16 cellular contexts compared by ENCODE assay signal in genomic region chr16:49489686-49490320, GRCh38.
DNase-seq lines count a peak whose midpoint lies in the region; ATAC-seq and TF ChIP-seq lines count a peak whose summit lies in the region.
"Had no signal": no experiment of that assay in that cellular context is flagged by ENCODE, and none has a peak within 500 bp of the region (broad histone marks: within the 10 kb centered on the region; RNA-seq: fewer than 3 reads in every experiment).

No MANE protein-coding gene starts in this region.

- TF ChIP-seq CTCF in MM.1S (IDR thresholded peaks at IDR 0.05; ENCODE audit: low read length) (peak; percentile 32), OCI-LY7 (conservative IDR thresholded peaks at IDR 0.05; ENCODE audit: low read length) (no peak), osteoblast (IDR thresholded peaks at IDR 0.05; ENCODE audit: extremely low read depth, low read depth, low read length) (no peak)

- H3K4me3 ChIP-seq in MM.1S (ENCODE audit: low read length) (no peak overlapping the region), OCI-LY7 (ENCODE audit: low read depth, low read length, poor library complexity, severe bottlenecking) (peak overlapping the region; percentile 4), osteoblast (ENCODE audit: insufficient read depth, low read length) (no peak overlapping the region)
- H3K4me3 ChIP-seq: body of pancreas, thoracic aorta had no signal

- H3K27ac ChIP-seq in MM.1S (ENCODE audit: low read length), result no peak overlapping the region
- no peak overlapping the region for H3K27ac ChIP-seq in OCI-LY7 (ENCODE audit: low read depth, low read length, poor library complexity, severe bottlenecking)
- H3K27ac ChIP-seq in osteoblast (ENCODE audit: low read depth, low read length), result no peak overlapping the region
- H3K27ac ChIP-seq: body of pancreas, C4-2B, thoracic aorta had no signal

- no peak overlapping the region for H3K4me3 Mint-ChIP-seq in activated CD8-positive, alpha-beta T cell treated with anti-CD3 and anti-CD28 coated beads, Interleukin-2, amount 10 ng/mL, durations not matched to agents 7 days and 5 days
- H3K4me3 Mint-ChIP-seq: activated CD4-positive, alpha-beta T cell treated with anti-CD3 and anti-CD28 coated beads, Interleukin-2, amount 10 ng/mL, durations not matched to agents 7 days and 5 days; activated naive CD8-positive, alpha-beta T cell had no signal

- H3K9me3 ChIP-seq in MM.1S (replicated peaks; ENCODE audit: insufficient read depth, low read length), result no peaks in the 10 kb centered on the region
- no peaks in the 10 kb centered on the region for H3K9me3 ChIP-seq in OCI-LY7 (ENCODE audit: low read length)
- H3K9me3 ChIP-seq in osteoblast (ENCODE audit: low read depth, low read length), result no peaks in the 10 kb centered on the region
- H3K9me3 ChIP-seq: body of pancreas had no signal

- no peaks in the 10 kb centered on the region for H3K9me3 Mint-ChIP-seq in activated CD8-positive, alpha-beta T cell treated with anti-CD3 and anti-CD28 coated beads, Interleukin-2, amount 10 ng/mL, durations not matched to agents 7 days and 5 days (ENCODE audit: insufficient read depth)
- H3K9me3 Mint-ChIP-seq: activated CD4-positive, alpha-beta T cell treated with anti-CD3 and anti-CD28 coated beads, Interleukin-2, amount 10 ng/mL, durations not matched to agents 7 days and 5 days had no signal

- H2AFZ ChIP-seq in MM.1S (ENCODE audit: low read length) (no peak overlapping the region), OCI-LY7 (ENCODE audit: low read length) (peak overlapping the region; percentile 88), osteoblast (ENCODE audit: low read length) (no peak overlapping the region)

- H3F3A ChIP-seq in MM.1S (ENCODE audit: insufficient read depth, low read length), result no peaks in the 10 kb centered on the region

- no peak for ATAC-seq in activated CD8-positive, alpha-beta T cell treated with anti-CD3 and anti-CD28 coated beads, Interleukin-2, amount 10 ng/mL, durations not matched to agents 7 days and 5 days
- ATAC-seq: body of pancreas, Right ventricle myocardium inferior had no signal

- H3K36me3 Mint-ChIP-seq in activated CD8-positive, alpha-beta T cell treated with anti-CD3 and anti-CD28 coated beads, Interleukin-2, amount 10 ng/mL, durations not matched to agents 7 days and 5 days (ENCODE audit: low read depth), result no peaks in the 10 kb centered on the region
- H3K36me3 Mint-ChIP-seq: activated naive CD8-positive, alpha-beta T cell had no signal

- intact Hi-C loops in OCI-LY7 (cut with micrococcal nuclease; ENCODE audit: unreplicated experiment), result loop anchor here (10.0 kb wide), 1 partner anchor 105 kb away; no protein-coding TSS in a partner anchor

- POLR2A ChIA-PET in OCI-LY7 (lab: Charles Lee), result no interaction called here
- POLR2A ChIA-PET in activated CD8-positive, alpha-beta T cell treated with anti-CD3 and anti-CD28 coated beads, Interleukin-2, amount 10 ng/mL, durations not matched to agents 7 days and 5 days (lab: Charles Lee), result no interaction called here

- no TSS peak for BruUV-seq in OCI-LY7 (replicated peaks; lab: Mats Ljungman, UMichigan)

- CTCF ChIA-PET in OCI-LY7 (lab: Charles Lee; ENCODE audit: unreplicated experiment), result no interaction called here
- CTCF ChIA-PET in activated CD8-positive, alpha-beta T cell treated with anti-CD3 and anti-CD28 coated beads, Interleukin-2, amount 10 ng/mL, durations not matched to agents 7 days and 5 days (lab: Charles Lee), result no interaction called here

- H3K4me1 ChIP-seq in MM.1S (ENCODE audit: low read length) (no peaks in the 10 kb centered on the region), OCI-LY7 (ENCODE audit: insufficient read depth, low read length, poor library complexity, severe bottlenecking) (peaks cover 49% of the 10 kb centered on the region), osteoblast (ENCODE audit: insufficient read depth, low read length) (no peaks in the 10 kb centered on the region)

- H3K4me2 ChIP-seq in MM.1S (ENCODE audit: low read depth, low read length), result no peak overlapping the region
- H3K4me2 ChIP-seq in OCI-LY7 (ENCODE audit: low read length), result peak overlapping the region; percentile 49
- H3K4me2 ChIP-seq in osteoblast (ENCODE audit: insufficient read depth, low read length), result no peak overlapping the region

- H3K27me3 ChIP-seq in MM.1S (replicated peaks; ENCODE audit: insufficient read depth, low read length) (no peaks in the 10 kb centered on the region), osteoblast (ENCODE audit: insufficient read depth, low read length) (no peaks in the 10 kb centered on the region)
- H3K27me3 ChIP-seq: body of pancreas had no signal

- H3K36me3 ChIP-seq in MM.1S (replicated peaks; ENCODE audit: insufficient read depth, low read length) (no peaks in the 10 kb centered on the region), OCI-LY7 (ENCODE audit: insufficient read depth, low read length) (no peaks in the 10 kb centered on the region), osteoblast (ENCODE audit: insufficient read depth, low read length) (no peaks in the 10 kb centered on the region)
- H3K36me3 ChIP-seq: thoracic aorta had no signal

- H3K27ac Mint-ChIP-seq in activated CD8-positive, alpha-beta T cell treated with anti-CD3 and anti-CD28 coated beads, Interleukin-2, amount 10 ng/mL, durations not matched to agents 7 days and 5 days, result no peak overlapping the region
- H3K27ac Mint-ChIP-seq: activated CD4-positive, alpha-beta T cell treated with anti-CD3 and anti-CD28 coated beads, Interleukin-2, amount 10 ng/mL, durations not matched to agents 7 days and 5 days; activated naive CD8-positive, alpha-beta T cell had no signal

- DNase-seq in NOMO-1 treated with dmso at 0.1 percent for 144 hours (lab: John Stamatoyannopoulos, UW; ENCODE audit: unreplicated experiment), result peak; percentile 3
- DNase-seq in NOMO-1 treated with DMSO at 0.1 percent for 48 hours (lab: John Stamatoyannopoulos, UW; ENCODE audit: unreplicated experiment), result no peak
- no peak for DNase-seq in MM.1S
- DNase-seq in OCI-LY7 (ENCODE audit: low spot score), result peak; percentile 20
- DNase-seq in osteoblast (ENCODE audit: insufficient read length, low spot score, missing footprints), result peak; percentile 68
- DNase-seq in germinal center (ENCODE audit: low spot score), result no peak
- no peak for DNase-seq in DMS79 (lab: John Stamatoyannopoulos, UW)
- no peak for DNase-seq in activated CD8-positive, alpha-beta T cell treated with anti-CD3 and anti-CD28 coated beads, Interleukin-2, amount 10 ng/mL, durations not matched to agents 7 days and 5 days
- DNase-seq: activated CD4-positive, alpha-beta T cell treated with anti-CD3 and anti-CD28 coated beads, Interleukin-2, amount 10 ng/mL, durations not matched to agents 7 days and 5 days; body of pancreas; kidney glomerular epithelial cell; NCI-H2171 treated with DMSO at 0.1 percent for 48 hours had no signal

- no peak overlapping the region for H3K9ac ChIP-seq in MM.1S (ENCODE audit: low read length)

- peaks cover 2% of the 10 kb centered on the region for H3K27me3 Mint-ChIP-seq in activated CD8-positive, alpha-beta T cell treated with anti-CD3 and anti-CD28 coated beads, Interleukin-2, amount 10 ng/mL, durations not matched to agents 7 days and 5 days (ENCODE audit: low read depth)
- H3K27me3 Mint-ChIP-seq: activated CD4-positive, alpha-beta T cell treated with anti-CD3 and anti-CD28 coated beads, Interleukin-2, amount 10 ng/mL, durations not matched to agents 7 days and 5 days had no signal

- no peaks in the 10 kb centered on the region for H4K20me1 ChIP-seq in MM.1S (ENCODE audit: insufficient read depth, low read length)
- no peaks in the 10 kb centered on the region for H4K20me1 ChIP-seq in OCI-LY7 (ENCODE audit: insufficient read depth, low read length)
- no peaks in the 10 kb centered on the region for H4K20me1 ChIP-seq in osteoblast (ENCODE audit: insufficient read depth, low read length)

- H3K4me1 Mint-ChIP-seq in activated CD8-positive, alpha-beta T cell treated with anti-CD3 and anti-CD28 coated beads, Interleukin-2, amount 10 ng/mL, durations not matched to agents 7 days and 5 days (ENCODE audit: low read depth), result no peaks in the 10 kb centered on the region
- H3K4me1 Mint-ChIP-seq: activated CD4-positive, alpha-beta T cell treated with anti-CD3 and anti-CD28 coated beads, Interleukin-2, amount 10 ng/mL, durations not matched to agents 7 days and 5 days had no signal

- H3K79me2 ChIP-seq in MM.1S (ENCODE audit: low read length), result no peaks in the 10 kb centered on the region
- no peaks in the 10 kb centered on the region for H3K79me2 ChIP-seq in OCI-LY7 (ENCODE audit: insufficient read depth, low read depth, low read length)
- H3K79me2 ChIP-seq in osteoblast (ENCODE audit: insufficient read depth, low read length), result no peaks in the 10 kb centered on the region

- H3K9me2 ChIP-seq in MM.1S (replicated peaks; ENCODE audit: insufficient read depth, low read length) (no peaks in the 10 kb centered on the region), OCI-LY7 (ENCODE audit: insufficient read depth, low read length) (no peaks in the 10 kb centered on the region)

Comparison
In these comparisons a context has a peak if more than half of its experiments do, and no peak if none do; other contexts are left out.
1. DNase-seq: peak in NOMO-1 treated with dmso at 0.1 percent for 144 hours (single experiment), OCI-LY7 (single experiment) and osteoblast (single experiment); none in NOMO-1 treated with DMSO at 0.1 percent for 48 hours (single experiment), MM.1S (single experiment), germinal center (single experiment), DMS79 (single experiment) and activated CD8-positive, alpha-beta T cell treated with anti-CD3 and anti-CD28 coated beads, Interleukin-2, amount 10 ng/mL, durations not matched to agents 7 days and 5 days (single experiment).